9 cellular contexts compared by ENCODE assay signal in genomic region chr2:65722028-65722427, GRCh38.
DNase-seq lines count a peak whose midpoint lies in the region; ATAC-seq and TF ChIP-seq lines count a peak whose summit lies in the region.
"Had no signal": no experiment of that assay in that cellular context is flagged by ENCODE, and none has a peak within 500 bp of the region (broad histone marks: within the 10 kb centered on the region; RNA-seq: fewer than 3 reads in every experiment).

No MANE protein-coding gene starts in this region.

- H3K36me3 ChIP-seq in HCT116 (ENCODE audit: control insufficient read depth in 1 of 2, insufficient read depth in 2 of 2, low read length in 2 of 2) (no peaks in the 10 kb centered on the region), left ventricle myocardium inferior (no peaks in the 10 kb centered on the region)

- no peak overlapping the region for H3K9ac ChIP-seq in HCT116 (ENCODE audit: low read length)

- H3K9me2 ChIP-seq in HCT116 (ENCODE audit: insufficient read depth) = no peaks in the 10 kb centered on the region

- H3K9me3 ChIP-seq in HCT116 (ENCODE audit: control insufficient read depth in 1 of 2, insufficient read depth in 1 of 2, low read depth in 1 of 2, low read length in 2 of 2) (no peaks in the 10 kb centered on the region), left ventricle myocardium inferior (replicated peaks) (peaks cover 6% of the 10 kb centered on the region)

- no peak for DNase-seq in HCT116 (ENCODE audit: low read depth, low spot score)
- DNase-seq in SK-MEL-5 (ENCODE audit: low read depth, low spot score) = peak; percentile 72
- DNase-seq in left ventricle myocardium inferior = peak; percentile 29
- peak; percentile 65 for DNase-seq in retina
- no peak for DNase-seq in HK-2 (ENCODE audit: unreplicated experiment)
- DNase-seq: activated CD8-positive, alpha-beta memory T cell treated with anti-CD3 and anti-CD28 coated beads for 24 hours had no signal

- TF ChIP-seq CTCF in HCT116 (IDR thresholded peaks at IDR 0.05 in 2 of 3, conservative IDR thresholded peaks at IDR 0.05 in 1 of 3; ENCODE audit: borderline replicate concordance in 1 of 3, insufficient read depth in 1 of 3, low read depth in 2 of 3, low read length in 2 of 3) (peak in 2 of 3 experiments; percentile 6 to 13; a peak in 1 of 6 replicates), left ventricle myocardium inferior (IDR thresholded peaks at IDR 0.05; ENCODE audit: borderline replicate concordance) (peak; percentile 65)

- RAD21 ChIA-PET in HCT116 (lab: Charles Lee; ENCODE audit: low non-redundant PET in 1 of 2, low total read pairs in 2 of 2, uncharacterized antibody in 2 of 2, unreplicated experiment in 2 of 2) = no interaction called here

- H3K4me2 ChIP-seq in HCT116 (ENCODE audit: low read length) = no peak overlapping the region

- no peaks in the 10 kb centered on the region for H4K20me1 ChIP-seq in HCT116 (ENCODE audit: insufficient read depth)

- H3K27ac ChIP-seq in HCT116 (ENCODE audit: low read depth, low read length) = no peak overlapping the region
- H3K27ac ChIP-seq in left ventricle myocardium inferior (replicated peaks) = no peak overlapping the region

- no peaks in the 10 kb centered on the region for H3K4me1 ChIP-seq in HCT116 (ENCODE audit: control insufficient read depth in 1 of 2, insufficient read depth in 2 of 2, low read length in 2 of 2)
- H3K4me1 ChIP-seq in left ventricle myocardium inferior = no peaks in the 10 kb centered on the region

- no peak for TF ChIP-seq POLR2A in HCT116 (IDR thresholded peaks at IDR 0.05; ENCODE audit: borderline replicate concordance, extremely low read depth, insufficient read depth, insufficient read length)

- TF ChIP-seq RAD21 in HCT116 (IDR thresholded peaks at IDR 0.05; ENCODE audit: low read depth) = peak; percentile 51

- POLR2A ChIA-PET in HCT116 (lab: Charles Lee) = no interaction called here

- no peak for ATAC-seq in HCT116
- no peak for ATAC-seq in HG02610 (IDR thresholded peaks at IDR 0.05; ENCODE audit: unreplicated experiment)
- ATAC-seq in HG02973 (IDR thresholded peaks at IDR 0.05; ENCODE audit: unreplicated experiment) = no peak
- no peak for ATAC-seq in HG03159 (IDR thresholded peaks at IDR 0.05; ENCODE audit: unreplicated experiment)

- H2AFZ ChIP-seq in HCT116 (ENCODE audit: low read depth, low read length, poor library complexity, severe bottlenecking) = no peak overlapping the region

- no peaks in the 10 kb centered on the region for H3K79me2 ChIP-seq in HCT116 (ENCODE audit: insufficient read depth, low read length)

- intact Hi-C loops in HCT116 (cut with micrococcal nuclease) = no loop called here
- intact Hi-C loops in left ventricle myocardium inferior (cut with micrococcal nuclease) = no loop called here

- in situ Hi-C loops in SK-MEL-5 (cut with HindIII; ENCODE audit: low pct_unique_long_range_greater_than_20kb, low sequenced_read_pairs) = no loop called here

- H3K4me3 ChIP-seq in HCT116 (replicated peaks in 1 of 2; ENCODE audit: low read depth in 1 of 2, low read length in 2 of 2) = no peak overlapping the region
- H3K4me3 ChIP-seq in left ventricle myocardium inferior = no peak overlapping the region

- H3K27me3 ChIP-seq in HCT116 (ENCODE audit: insufficient read depth, low read length) (peaks cover 29% of the 10 kb centered on the region), left ventricle myocardium inferior (ENCODE audit: low read depth) (peaks cover 11% of the 10 kb centered on the region)

- BruUV-seq in HCT116 (replicated peaks; lab: Mats Ljungman, UMichigan) = no TSS peak

- CTCF ChIA-PET in HCT116 (lab: Charles Lee) = interaction anchor here (1.3 to 1.5 kb wide), 2 partner anchors 79 to 82 kb away, joined by 3 to 6 read pairs; no protein-coding TSS in a partner anchor

TF ChIP-seq in HCT116, 20 proteins besides CTCF, POLR2A, EP300 and RAD21:
- no peak for TF ChIP-seq FOSL1 (IDR thresholded peaks at IDR 0.05; ENCODE audit: low read depth)
- TF ChIP-seq SP1 (IDR thresholded peaks at IDR 0.05; ENCODE audit: low read depth) = no peak
- no peak for TF ChIP-seq CEBPB (IDR thresholded peaks at IDR 0.05; ENCODE audit: low read depth)
- TF ChIP-seq ZNF274 (IDR thresholded peaks at IDR 0.05; ENCODE audit: low read depth, low read length) = no peak
- no peak for TF ChIP-seq TCF7L2 (IDR thresholded peaks at IDR 0.05; ENCODE audit: borderline replicate concordance, extremely low read depth, insufficient read depth, insufficient read length)
- TF ChIP-seq ZFX (IDR thresholded peaks at IDR 0.05) = no peak
- no peak for TF ChIP-seq ZBTB33 (IDR thresholded peaks at IDR 0.05; ENCODE audit: extremely low read depth, insufficient replicate concordance, low read length)
- no peak for TF ChIP-seq EZH2phosphoT487 (IDR thresholded peaks at IDR 0.05; ENCODE audit: borderline replicate concordance)
- no peak for TF ChIP-seq SRF (IDR thresholded peaks at IDR 0.05; ENCODE audit: low read depth)
- TF ChIP-seq MAX (IDR thresholded peaks at IDR 0.05) = no peak

Comparison
In these comparisons a context has a peak if more than half of its experiments do, and no peak if none do; other contexts are left out.
1. DNase-seq: peak in SK-MEL-5 (single experiment), left ventricle myocardium inferior (single experiment) and retina (single experiment); none in HCT116 (single experiment) and HK-2 (single experiment).